In the genomic region with DNA sequence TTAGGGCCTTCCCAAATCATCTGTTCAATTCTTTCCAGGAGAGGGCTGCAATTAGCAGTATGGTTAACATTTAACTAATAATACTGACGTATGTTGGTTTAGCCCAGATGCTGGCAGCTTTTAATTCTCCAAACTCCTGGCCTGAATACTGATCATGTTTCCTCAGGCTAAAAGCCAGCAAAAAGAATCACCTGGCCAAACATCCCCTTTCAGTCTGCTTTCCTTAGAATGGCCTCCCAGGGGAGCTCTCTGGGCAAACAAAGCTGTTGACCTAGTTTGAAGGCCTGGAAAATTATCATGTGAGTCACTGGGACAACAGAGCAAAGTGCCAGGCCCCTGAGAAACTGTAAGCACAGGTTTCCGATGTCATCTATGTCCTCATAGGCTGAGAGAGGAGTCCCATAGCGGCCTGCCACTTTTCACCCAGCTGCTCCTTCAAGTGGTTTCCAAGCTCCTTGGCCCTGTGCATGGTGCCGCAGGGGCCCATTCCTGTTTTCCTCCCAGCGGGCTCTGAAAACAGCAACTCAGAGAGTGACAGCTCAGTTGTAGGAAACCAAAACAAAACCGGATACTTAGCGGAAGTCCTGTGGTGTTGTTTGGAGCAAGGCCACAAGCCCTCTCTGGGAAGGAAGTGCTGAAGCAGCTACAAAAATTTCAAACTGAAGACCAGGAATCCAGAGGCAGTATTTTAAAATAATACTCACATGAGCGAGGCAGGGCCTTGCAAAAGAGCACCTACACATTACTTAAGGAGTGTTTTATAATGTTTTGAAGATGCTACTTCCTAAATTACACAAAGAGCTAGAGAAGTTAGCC, we compare ENCODE assay signal across 9 cellular contexts. TPM values are rescaled to one million over a fixed set of nuclear protein-coding genes. Genes with fewer than 3 reads are reported as not detected.
DNase-seq lines count a peak whose midpoint lies in the region; ATAC-seq, FAIRE-seq and TF ChIP-seq lines count a peak whose summit lies in the region.
"Had no signal": no experiment of that assay in that cellular context is flagged by ENCODE, and none has a peak within 500 bp of the region (broad histone marks: within the 10 kb centered on the region; RNA-seq: fewer than 3 reads in every experiment).

No MANE protein-coding gene starts in this region.

- no peak overlapping the region for H2BK120ac ChIP-seq in H9 (ENCODE audit: low read depth, low read length, poor library complexity, severe bottlenecking)

- no peak overlapping the region for H3K9ac ChIP-seq in H9 (ENCODE audit: extremely low read depth, insufficient read length, low read length)

- no peak overlapping the region for H3K4ac ChIP-seq in H9 (ENCODE audit: low read depth, low read length)

- 0 out of 2 replicates have a peak overlapping the region, but pooled peaks have one; percentile 47 for H3K14ac ChIP-seq in H9 (ENCODE audit: insufficient read depth, low read length)

- no CpG with 5 or more reads among the region's 8 CpGs for WGBS in H9 (ENCODE audit: extremely low coverage, insufficient read length, low lambda C conversion rate)
- 4 to 6% (median 4%) methylated on average over 8 of the region's 8 CpGs for WGBS in small intestine, 3 donors

- H3K36me3 Mint-ChIP-seq in H9 (ENCODE audit: insufficient read depth in 1 of 3, low read depth in 3 of 3), result no peaks in the 10 kb centered on the region; a peak in 1 of 7 replicates
- H3K36me3 Mint-ChIP-seq in chondrocyte (ENCODE audit: low read depth), result no peaks in the 10 kb centered on the region

- H2AFZ ChIP-seq in H9 (ENCODE audit: low read length), result no peak overlapping the region

- no peaks in the 10 kb centered on the region for H3K79me1 ChIP-seq in H9 (ENCODE audit: insufficient read depth, low read depth, low read length, poor library complexity, severe bottlenecking)

- H3K4me3 ChIP-seq in small intestine (ENCODE audit: low read depth in 1 of 2, low read length in 2 of 2), result peak overlapping the region in 1 of 2 donors; percentile 32

- H4K20me1 ChIP-seq in H9 (ENCODE audit: control insufficient read depth, insufficient read depth, insufficient read length), result no peaks in the 10 kb centered on the region

- H3K18ac ChIP-seq in H9 (ENCODE audit: insufficient read length, low read depth, low read length), result no peak overlapping the region

- no peaks in the 10 kb centered on the region; the same call in 1 of the 2 replicates for H3K27me3 Mint-ChIP-seq in H9 (ENCODE audit: low read depth)
- H3K27me3 Mint-ChIP-seq in chondrocyte (ENCODE audit: low read depth), result peaks cover 12% of the 10 kb centered on the region

- no peak overlapping the region for H3K23ac ChIP-seq in H9 (ENCODE audit: insufficient read length, low read depth, low read length)

- no peak overlapping the region for H4K5ac ChIP-seq in H9 (ENCODE audit: insufficient read length, low read depth, low read length)

- H3K27ac Mint-ChIP-seq in H9, result peak overlapping the region; percentile 88 to 98 (median 97)
- H3K27ac Mint-ChIP-seq in chondrocyte (ENCODE audit: unreplicated experiment), result peak overlapping the region; percentile 95

- peaks cover 12% of the 10 kb centered on the region; the same call in 1 of the 2 replicates for H3K4me1 ChIP-seq in H9 (ENCODE audit: insufficient read depth, low read length)
- H3K4me1 ChIP-seq in small intestine (ENCODE audit: control insufficient read depth in 2 of 2, insufficient read depth in 1 of 2, low read depth in 1 of 2, low read length in 1 of 2), result peaks cover 2 to 12% of the 10 kb centered on the region in 2 donors

- H3K4me2 ChIP-seq in H9 (ENCODE audit: insufficient read depth, insufficient read length, low read length), result peak overlapping the region; percentile 2

- no peak overlapping the region for H2AK5ac ChIP-seq in H9 (ENCODE audit: insufficient read length, low read length)

- TF ChIP-seq CTCF in H9 (conservative IDR thresholded peaks at IDR 0.05), result peak; percentile 36; the same call in 2 of the 3 replicates
- TF ChIP-seq CTCF in chondrocyte (IDR thresholded peaks at IDR 0.05), result peak; percentile 32

- H3K9me3 ChIP-seq in H9 (ENCODE audit: control insufficient read depth, low read depth, low read length) (no peaks in the 10 kb centered on the region), small intestine (ENCODE audit: control insufficient read depth, low read depth) (no peaks in the 10 kb centered on the region)

- H2BK20ac ChIP-seq in H9 (ENCODE audit: low read depth, low read length, poor library complexity, severe bottlenecking), result peak overlapping the region; percentile 7

- H3K4me1 Mint-ChIP-seq in H9 (peaks cover 27 to 37% of the 10 kb centered on the region in 2 experiments), chondrocyte (ENCODE audit: low read depth) (peaks cover 38% of the 10 kb centered on the region)

- H3K56ac ChIP-seq in H9 (ENCODE audit: insufficient read length, low read depth, low read length), result no peak overlapping the region

- DNase-seq in AG08396 (ENCODE audit: low spot score), result peak; percentile 83
- peak; percentile 91 for DNase-seq in H9
- peak; percentile 60 for DNase-seq in NCI-H2227 (lab: John Stamatoyannopoulos, UW; ENCODE audit: unreplicated experiment)
- DNase-seq in activated CD4-positive, alpha-beta T cell treated with anti-CD3 and anti-CD28 coated beads for 1 hour, result peak; percentile 37
- DNase-seq in chondrocyte (ENCODE audit: low spot score), result peak; percentile 97
- DNase-seq in small intestine, result peak; percentile 96

- H3K4me3 Mint-ChIP-seq in H9 (peak overlapping the region; percentile 31 to 56), chondrocyte (ENCODE audit: unreplicated experiment) (no peak overlapping the region)

- H3K36me3 ChIP-seq in small intestine (ENCODE audit: control insufficient read depth in 2 of 2, insufficient read depth in 2 of 2, low read length in 2 of 2), result no peaks in the 10 kb centered on the region

- H3K23me2 ChIP-seq in H9 (ENCODE audit: insufficient read length, low read depth, low read length, poor library complexity, severe bottlenecking), result no peaks in the 10 kb centered on the region

- H2BK15ac ChIP-seq in H9 (ENCODE audit: low read depth, low read length), result no peak overlapping the region

- H3K27ac ChIP-seq in H9 (ENCODE audit: insufficient read length, low read depth, low read length), result peak overlapping the region; percentile 89
- peak overlapping the region; percentile 81 to 96 for H3K27ac ChIP-seq in small intestine (ENCODE audit: low read depth in 1 of 2, low read length in 1 of 2)

- H3K79me2 ChIP-seq in H9 (ENCODE audit: insufficient read depth, low read length), result no peaks in the 10 kb centered on the region

- H2BK12ac ChIP-seq in H9 (ENCODE audit: insufficient read length, low read depth, low read length), result no peak overlapping the region

- FAIRE-seq in islet of Langerhans (lab: Jason Lieb, UNC) (peak; percentile 98), small intestine (lab: Jason Lieb, UNC) (no peak)
- FAIRE-seq: GM18507 had no signal

- H4K91ac ChIP-seq in H9 (ENCODE audit: insufficient read length, low read depth, low read length), result no peak overlapping the region

- H3T11ph ChIP-seq in H9 (ENCODE audit: low read length), result no peak overlapping the region

- ATAC-seq in GM19395 (IDR thresholded peaks at IDR 0.05; ENCODE audit: unreplicated experiment), result no peak

- H3K9me3 Mint-ChIP-seq in H9 (no peaks in the 10 kb centered on the region; a peak in 2 of 5 replicates), chondrocyte (ENCODE audit: low read depth) (no peaks in the 10 kb centered on the region)

- H3K27me3 ChIP-seq in H9 (ENCODE audit: insufficient read depth, low read length), result no peaks in the 10 kb centered on the region
- no peaks in the 10 kb centered on the region for H3K27me3 ChIP-seq in small intestine (ENCODE audit: control insufficient read depth in 2 of 2, insufficient read depth in 2 of 2, low read length in 2 of 2)

- no peak overlapping the region for H4K8ac ChIP-seq in H9 (replicated peaks; ENCODE audit: insufficient read length, low read depth, low read length)

- no peak overlapping the region for H2BK5ac ChIP-seq in H9 (ENCODE audit: insufficient read length, low read length)

RNA-seq across cellular contexts. Expression of a gene that starts 36.5 kb away (rescaled TPM):
- total RNA-seq in H9 (2021), result 217 and 224 TPM in 2 replicates
- 150 to 153 TPM (median 153 TPM) in 3 replicates for total RNA-seq in chondrocyte
- polyA plus RNA-seq in small intestine, result 100 to 1,000 TPM; 193 to 225 (median 220) TPM

RNA-seq across cellular contexts. Expression of a gene that starts 40.7 kb away (rescaled TPM):
- 4.7 and 4.8 TPM in 2 replicates for total RNA-seq in H9 (2021)
- total RNA-seq in chondrocyte, result 9.7 to 14.5 TPM (median 10.7 TPM) in 3 replicates
- polyA plus RNA-seq in small intestine, result 1 to 10 TPM; 2.4 to 7.3 (median 5.8) TPM

Comparison
In these comparisons a context has a peak if more than half of its experiments do, and no peak if none do; other contexts are left out.
1. DNase-seq: peak in every context shown above with its lines; median percentile 97 in chondrocyte; 96 in small intestine; 91 in H9; 83 in AG08396; 60 in NCI-H2227; 37 in activated CD4-positive, alpha-beta T cell treated with anti-CD3 and anti-CD28 coated beads for 1 hour.